In genomic region chr2:9160732-9161131, GRCh38 we compare ENCODE assay signal across 19 cellular contexts.
"Had no signal": no experiment of that assay in that cellular context is flagged by ENCODE, and none has a peak within 500 bp of the region (broad histone marks: within the 10 kb centered on the region; RNA-seq: fewer than 3 reads in every experiment).

No MANE protein-coding gene starts in this region.

- ATAC-seq: activated CD8-positive, alpha-beta memory T cell treated with anti-CD3 and anti-CD28 coated beads, Interleukin-2, amount 10 ng/mL, durations not matched to agents 7 days and 5 days; heart left ventricle had no signal

- H3K27ac ChIP-seq: heart left ventricle, ovary, stomach, thoracic aorta, uterus had no signal

- H3K9me3 ChIP-seq: heart left ventricle, ovary, stomach, thoracic aorta, uterus had no signal

- H3K36me3 ChIP-seq: heart left ventricle, ovary, stomach, thoracic aorta, uterus had no signal

- H3K4me3 Mint-ChIP-seq: activated CD8-positive, alpha-beta memory T cell treated with anti-CD3 and anti-CD28 coated beads, Interleukin-2, amount 10 ng/mL, durations not matched to agents 7 days and 5 days; activated naive CD8-positive, alpha-beta T cell; activated T-cell treated with anti-CD3 and anti-CD28 coated beads, Interleukin-2, amount 50 U/mL, for 24 hours; brain; central memory CD8-positive, alpha-beta T cell had no signal

- FAIRE-seq: frontal cortex had no signal

- H3K27me3 ChIP-seq: heart left ventricle, ovary, stomach, uterus had no signal

- DNase-seq: activated CD4-positive, alpha-beta T cell treated with anti-CD3 and anti-CD28 coated beads, Interleukin-2, amount 50 U/mL, for 48 hours; activated CD4-positive, CD25-positive, alpha-beta regulatory T cell treated with anti-CD3 and anti-CD28 coated beads, Interleukin-2, amount 50 U/mL, for 72 hours; activated CD8-positive, alpha-beta memory T cell treated with anti-CD3 and anti-CD28 coated beads, Interleukin-2, amount 10 ng/mL, durations not matched to agents 7 days and 5 days; activated gamma-delta T cell; activated T-cell treated with anti-CD3 and anti-CD28 coated beads, Interleukin-2, amount 50 U/mL, for 24 hours; amygdala; cortex of kidney; effector CD8-positive, alpha-beta T cell; heart left ventricle; kidney; ovary; stimulated activated CD4-positive, alpha-beta T cell treated with anti-CD3 and anti-CD28 coated beads, Interleukin-4, amount 100 ng/mL, for 4 hours; stomach; uterus had no signal

- H3K9me3 Mint-ChIP-seq: activated T-cell treated with anti-CD3 and anti-CD28 coated beads, Interleukin-2, amount 50 U/mL, for 24 hours; brain; central memory CD8-positive, alpha-beta T cell had no signal

- H3K4me3 ChIP-seq: heart left ventricle, ovary, stomach, thoracic aorta, uterus had no signal

- H3K27ac Mint-ChIP-seq: activated CD8-positive, alpha-beta memory T cell treated with anti-CD3 and anti-CD28 coated beads, Interleukin-2, amount 10 ng/mL, durations not matched to agents 7 days and 5 days; activated naive CD8-positive, alpha-beta T cell; activated T-cell treated with anti-CD3 and anti-CD28 coated beads, Interleukin-2, amount 50 U/mL, for 24 hours; brain had no signal

- H3K36me3 Mint-ChIP-seq: activated CD8-positive, alpha-beta memory T cell treated with anti-CD3 and anti-CD28 coated beads, Interleukin-2, amount 10 ng/mL, durations not matched to agents 7 days and 5 days; activated naive CD8-positive, alpha-beta T cell; brain had no signal

- H3K4me1 Mint-ChIP-seq: activated CD8-positive, alpha-beta memory T cell treated with anti-CD3 and anti-CD28 coated beads, Interleukin-2, amount 10 ng/mL, durations not matched to agents 7 days and 5 days; brain; central memory CD8-positive, alpha-beta T cell had no signal

- H3K27me3 Mint-ChIP-seq: activated naive CD8-positive, alpha-beta T cell; activated T-cell treated with anti-CD3 and anti-CD28 coated beads, Interleukin-2, amount 50 U/mL, for 24 hours had no signal
